ENCODE assay signal across 8 cellular contexts in genomic region chr10:3887885-3888476, GRCh38.
A peak's percentile ranks its signal among the peaks of the same experiment; 100 is the strongest.
DNase-seq lines count a peak whose midpoint lies in the region; ATAC-seq and TF ChIP-seq lines count a peak whose summit lies in the region.

No MANE protein-coding gene starts in this region.

- peak overlapping the region; percentile 90 for H3K27ac Mint-ChIP-seq in activated CD8-positive, alpha-beta memory T cell treated with anti-CD3 and anti-CD28 coated beads, Interleukin-2, amount 10 ng/mL, durations not matched to agents 7 days and 5 days

- no peaks in the 10 kb centered on the region for H3K79me2 ChIP-seq in Karpas-422 (ENCODE audit: low read length)

- peaks cover 43% of the 10 kb centered on the region for H3K4me1 Mint-ChIP-seq in activated CD8-positive, alpha-beta memory T cell treated with anti-CD3 and anti-CD28 coated beads, Interleukin-2, amount 10 ng/mL, durations not matched to agents 7 days and 5 days

- no peak overlapping the region for H2AFZ ChIP-seq in Karpas-422 (ENCODE audit: low read length)

- no peaks in the 10 kb centered on the region for H3K27me3 Mint-ChIP-seq in activated CD8-positive, alpha-beta memory T cell treated with anti-CD3 and anti-CD28 coated beads, Interleukin-2, amount 10 ng/mL, durations not matched to agents 7 days and 5 days

- peak overlapping the region; percentile 42 for H3K4me3 Mint-ChIP-seq in activated CD8-positive, alpha-beta memory T cell treated with anti-CD3 and anti-CD28 coated beads, Interleukin-2, amount 10 ng/mL, durations not matched to agents 7 days and 5 days

- peaks cover 3% of the 10 kb centered on the region for H3K36me3 Mint-ChIP-seq in activated CD8-positive, alpha-beta memory T cell treated with anti-CD3 and anti-CD28 coated beads, Interleukin-2, amount 10 ng/mL, durations not matched to agents 7 days and 5 days

- no peaks in the 10 kb centered on the region for H4K20me1 ChIP-seq in Karpas-422 (ENCODE audit: insufficient read depth, low read depth, low read length)

- H3K9ac ChIP-seq in rectal smooth muscle tissue (ENCODE audit: low read length) (no peak overlapping the region), Karpas-422 (ENCODE audit: low read length) (no peak overlapping the region)

- H3K4me1 ChIP-seq in rectal smooth muscle tissue (ENCODE audit: control insufficient read depth, insufficient read depth, low read length) (peaks cover 13% of the 10 kb centered on the region), Karpas-422 (ENCODE audit: low read length) (no peaks in the 10 kb centered on the region)

- H3K4me2 ChIP-seq in Karpas-422 (ENCODE audit: low read depth, low read length, poor library complexity, severe bottlenecking), result no peak overlapping the region

- peak overlapping the region; percentile 96 for H3K27ac ChIP-seq in rectal smooth muscle tissue (ENCODE audit: low read depth, low read length)
- H3K27ac ChIP-seq in Karpas-422 (ENCODE audit: low read length), result no peak overlapping the region

- peak; percentile 68 for DNase-seq in stimulated activated naive CD4-positive, alpha-beta T cell treated with Interleukin-2 at 50 U/mL for 16 hours (lab: John Stamatoyannopoulos, UW)
- DNase-seq in stimulated activated naive CD4-positive, alpha-beta T cell (lab: John Stamatoyannopoulos, UW), result no peak
- peak; percentile 84 for DNase-seq in activated CD8-positive, alpha-beta memory T cell treated with anti-CD3 and anti-CD28 coated beads, Interleukin-2, amount 10 ng/mL, durations not matched to agents 7 days and 5 days
- DNase-seq in fibroblast of the aortic adventitia (ENCODE audit: low read depth) (peak; percentile 85), NCI-H128 (lab: John Stamatoyannopoulos, UW; ENCODE audit: unreplicated experiment) (no peak), Karpas-422 (no peak)

- TF ChIP-seq CTCF in fibroblast of the aortic adventitia (IDR thresholded peaks at IDR 0.05; ENCODE audit: insufficient read depth, low read length), result no peak

- CTCF ChIA-PET in activated CD8-positive, alpha-beta memory T cell treated with anti-CD3 and anti-CD28 coated beads, Interleukin-2, amount 10 ng/mL, durations not matched to agents 7 days and 5 days (lab: Charles Lee), result interaction anchor here (0.9 to 1.3 kb wide), 4 partner anchors 23 to 106 kb away, joined by 3 to 4 read pairs (median 4); no protein-coding TSS in a partner anchor

- no peaks in the 10 kb centered on the region for H3K9me2 ChIP-seq in Karpas-422 (replicated peaks; ENCODE audit: insufficient read depth, low read length)

- H3K9me3 ChIP-seq in Karpas-422 (ENCODE audit: low read length), result no peaks in the 10 kb centered on the region

- ATAC-seq in HG03565 (IDR thresholded peaks at IDR 0.05; ENCODE audit: unreplicated experiment), result peak; percentile 62
- ATAC-seq in activated CD8-positive, alpha-beta memory T cell treated with anti-CD3 and anti-CD28 coated beads, Interleukin-2, amount 10 ng/mL, durations not matched to agents 7 days and 5 days, result peak; percentile 87

- no peaks in the 10 kb centered on the region for H3K9me3 Mint-ChIP-seq in activated CD8-positive, alpha-beta memory T cell treated with anti-CD3 and anti-CD28 coated beads, Interleukin-2, amount 10 ng/mL, durations not matched to agents 7 days and 5 days (ENCODE audit: low read depth)

- H3K4me3 ChIP-seq in fibroblast of the aortic adventitia (ENCODE audit: low read depth, low read length) (no peak overlapping the region), rectal smooth muscle tissue (ENCODE audit: low read length) (no peak overlapping the region), Karpas-422 (ENCODE audit: low read length) (no peak overlapping the region)

- H3K27me3 ChIP-seq in rectal smooth muscle tissue (ENCODE audit: control insufficient read depth, insufficient read depth, low read length), result no peaks in the 10 kb centered on the region
- H3K27me3 ChIP-seq in Karpas-422 (ENCODE audit: low read length), result no peaks in the 10 kb centered on the region

- H3K36me3 ChIP-seq in rectal smooth muscle tissue (ENCODE audit: control insufficient read depth, insufficient read depth, low read length), result no peaks in the 10 kb centered on the region
- no peaks in the 10 kb centered on the region for H3K36me3 ChIP-seq in Karpas-422 (ENCODE audit: insufficient read depth, low read length)

Comparison
In these comparisons a context has a peak if more than half of its experiments do, and no peak if none do; other contexts are left out.
1. DNase-seq: peak in stimulated activated naive CD4-positive, alpha-beta T cell treated with Interleukin-2 at 50 U/mL for 16 hours (single experiment), activated CD8-positive, alpha-beta memory T cell treated with anti-CD3 and anti-CD28 coated beads, Interleukin-2, amount 10 ng/mL, durations not matched to agents 7 days and 5 days (single experiment) and fibroblast of the aortic adventitia (single experiment); none in stimulated activated naive CD4-positive, alpha-beta T cell (0 of 6), NCI-H128 (single experiment) and Karpas-422 (single experiment).